Comparison of ENCODE assay signal across 10 cellular contexts in genomic region chr10:3972460-3973366, GRCh38.
DNase-seq lines count a peak whose midpoint lies in the region; ATAC-seq and TF ChIP-seq lines count a peak whose summit lies in the region.
"Had no signal": no experiment of that assay in that cellular context is flagged by ENCODE, and none has a peak within 500 bp of the region (broad histone marks: within the 10 kb centered on the region; RNA-seq: fewer than 3 reads in every experiment).

No MANE protein-coding gene starts in this region.

- no peaks in the 10 kb centered on the region for H3K79me2 ChIP-seq in SK-N-SH (ENCODE audit: insufficient read depth)

- H3K27me3 ChIP-seq in SK-N-SH (ENCODE audit: insufficient read depth) (no peaks in the 10 kb centered on the region), thoracic aorta (replicated peaks; ENCODE audit: insufficient read depth) (no peaks in the 10 kb centered on the region)

- CTCF ChIA-PET in SK-N-SH (lab: Yijun Ruan, JAX), result no interaction called here

- H3K4me1 Mint-ChIP-seq in activated T-helper 17 cell treated with anti-CD3 and anti-CD28 coated beads, Interleukin-2, amount 50 U/mL, for 72 hours, result peaks cover 40% of the 10 kb centered on the region
- peaks cover 47 to 58% of the 10 kb centered on the region in 2 donors for H3K4me1 Mint-ChIP-seq in immature natural killer cell

- no peaks in the 10 kb centered on the region for H4K20me1 ChIP-seq in SK-N-SH (ENCODE audit: insufficient read depth)

- H3K27ac Mint-ChIP-seq in activated T-helper 17 cell treated with anti-CD3 and anti-CD28 coated beads, Interleukin-2, amount 50 U/mL, for 72 hours, result peak overlapping the region; percentile 90
- H3K27ac Mint-ChIP-seq in immature natural killer cell, result peak overlapping the region; percentile 79 to 91 (median 86)

- POLR2A ChIA-PET in SK-N-SH (lab: Yijun Ruan, JAX), result no interaction called here

- no peaks in the 10 kb centered on the region for H3K9me3 ChIP-seq in SK-N-SH
- no peaks in the 10 kb centered on the region for H3K9me3 ChIP-seq in thoracic aorta

- H3K4me1 ChIP-seq in SK-N-SH (ENCODE audit: control insufficient read depth in 1 of 2, insufficient read depth in 2 of 2, low read depth in 1 of 2, low read length in 1 of 2), result no peaks in the 10 kb centered on the region
- H3K4me1 ChIP-seq in thoracic aorta (ENCODE audit: control insufficient read depth in 1 of 2, low read depth in 2 of 2), result peaks cover 12 to 16% of the 10 kb centered on the region in 2 donors

- in situ Hi-C loops in ACHN (cut with HindIII; ENCODE audit: low pct_ligation_motif_present, low pct_unique_long_range_greater_than_20kb, low sequenced_read_pairs), result no loop called here

- H3K4me3 ChIP-seq in SK-N-SH (ENCODE audit: low read depth in 2 of 2, low read length in 1 of 2), result no peak overlapping the region
- peak overlapping the region; percentile 40 for H3K4me3 ChIP-seq in thoracic aorta

- H3F3A ChIP-seq in SK-N-SH (replicated peaks; ENCODE audit: insufficient read depth), result peaks cover 4% of the 10 kb centered on the region

- H3K9me2 ChIP-seq in SK-N-SH, result no peaks in the 10 kb centered on the region

- no peak for ATAC-seq in SK-N-SH treated with all-trans-retinoic acid at 6 μM for 48 hours
- peak; percentile 81 for ATAC-seq in activated T-helper 17 cell treated with anti-CD3 and anti-CD28 coated beads, Interleukin-2, amount 50 U/mL, for 72 hours (replicated peaks)
- no peak for ATAC-seq in thoracic aorta (ENCODE audit: insufficient number of reproducible peaks, low FRiP score, low read depth)

- no peak for DNase-seq in SK-N-SH
- peak in 2 of 3 donors; percentile 22 to 28 for DNase-seq in immature natural killer cell
- no peak for DNase-seq in thoracic aorta (ENCODE audit: low spot score)
- no peak for DNase-seq in ACHN
- DNase-seq in NCI-H1694 treated with DMSO at 0.1 percent for 48 hours (lab: John Stamatoyannopoulos, UW), result no peak
- DNase-seq in NCI-H69 (lab: John Stamatoyannopoulos, UW), result no peak
- DNase-seq: 8988T, NCI-H1092 treated with DMSO at 0.1 percent for 48 hours had no signal

- H3K9ac ChIP-seq in SK-N-SH, result no peak overlapping the region

- H3K27ac ChIP-seq in SK-N-SH (ENCODE audit: low read depth in 2 of 2, low read length in 1 of 2) (peak overlapping the region in 1 of 2 experiments; percentile 17; a peak in 2 of 4 replicates), thoracic aorta (peak overlapping the region; percentile 70 to 74)

- no peaks in the 10 kb centered on the region for H3K36me3 Mint-ChIP-seq in activated T-helper 17 cell treated with anti-CD3 and anti-CD28 coated beads, Interleukin-2, amount 50 U/mL, for 72 hours (ENCODE audit: low read depth)
- peaks cover 0 to 3% (median 0%) of the 10 kb centered on the region in 3 donors for H3K36me3 Mint-ChIP-seq in immature natural killer cell

- 93% methylated on average over 5 of the region's 5 CpGs for WGBS in SK-N-SH (ENCODE audit: low lambda C conversion rate)

- no peak for TF ChIP-seq EP300 in SK-N-SH (IDR thresholded peaks at IDR 0.05; ENCODE audit: borderline replicate concordance in 1 of 2, low read depth in 1 of 2, low read length in 1 of 2)

- H3K4me2 ChIP-seq in SK-N-SH, result no peak overlapping the region

- no peaks in the 10 kb centered on the region for H3K36me3 ChIP-seq in SK-N-SH (replicated peaks in 1 of 2; ENCODE audit: control insufficient read depth in 1 of 2, insufficient read depth in 2 of 2, low read length in 1 of 2)
- H3K36me3 ChIP-seq in thoracic aorta, result no peaks in the 10 kb centered on the region

- H3K27me3 Mint-ChIP-seq in activated T-helper 17 cell treated with anti-CD3 and anti-CD28 coated beads, Interleukin-2, amount 50 U/mL, for 72 hours, result no peaks in the 10 kb centered on the region
- peaks cover 0 to 1% (median 0%) of the 10 kb centered on the region in 3 donors for H3K27me3 Mint-ChIP-seq in immature natural killer cell (ENCODE audit: low read depth in 3 of 3)

- peak overlapping the region; percentile 82 for H3K4me3 Mint-ChIP-seq in activated T-helper 17 cell treated with anti-CD3 and anti-CD28 coated beads, Interleukin-2, amount 50 U/mL, for 72 hours
- H3K4me3 Mint-ChIP-seq in immature natural killer cell, result peak overlapping the region; percentile 61 to 85 (median 83)

- TF ChIP-seq CTCF in SK-N-SH (IDR thresholded peaks at IDR 0.05) (no peak), thoracic aorta (IDR thresholded peaks at IDR 0.05) (no peak)

- H2AFZ ChIP-seq in SK-N-SH (ENCODE audit: low read depth), result peak overlapping the region; percentile 66

- TF ChIP-seq RAD21 in SK-N-SH (IDR thresholded peaks at IDR 0.05; ENCODE audit: low read length), result no peak

- peaks cover 8% of the 10 kb centered on the region for H3K9me3 Mint-ChIP-seq in activated T-helper 17 cell treated with anti-CD3 and anti-CD28 coated beads, Interleukin-2, amount 50 U/mL, for 72 hours
- H3K9me3 Mint-ChIP-seq in immature natural killer cell, result peaks cover 0 to under 1% (median 0%) of the 10 kb centered on the region in 6 donors

TF ChIP-seq in SK-N-SH, 30 proteins besides CTCF, POLR2A, EP300 and RAD21:
- TF ChIP-seq TCF12 (IDR thresholded peaks at IDR 0.05) (peak; percentile 31; the same call in 1 of the 2 replicates), SIN3A (IDR thresholded peaks at IDR 0.05; ENCODE audit: borderline replicate concordance, low read depth, low read length) (no peak), FOSL2 (IDR thresholded peaks at IDR 0.05; ENCODE audit: borderline replicate concordance, low read depth) (no peak)

TF ChIP-seq in SK-N-SH treated with all-trans-retinoic acid at 6 μM for 48 hours, 23 proteins besides CTCF, POLR2A, EP300 and RAD21:
- TF ChIP-seq ZC3H10 (CRISPR knock-in tag; IDR thresholded peaks at IDR 0.05) (no peak), SNAI2 (CRISPR knock-in tag; IDR thresholded peaks at IDR 0.05) (no peak), OSR1 (CRISPR knock-in tag; IDR thresholded peaks at IDR 0.05) (no peak), GLIS3 (CRISPR knock-in tag; IDR thresholded peaks at IDR 0.05) (no peak), ZNF70 (CRISPR knock-in tag; IDR thresholded peaks at IDR 0.05) (no peak), CSDC2 (CRISPR knock-in tag; IDR thresholded peaks at IDR 0.05) (no peak), TCF4 (CRISPR knock-in tag; IDR thresholded peaks at IDR 0.05; ENCODE audit: borderline replicate concordance) (no peak), PPARA (CRISPR knock-in tag; IDR thresholded peaks at IDR 0.05; ENCODE audit: borderline replicate concordance) (no peak), RARB (CRISPR knock-in tag; IDR thresholded peaks at IDR 0.05) (no peak)

Comparison
In these comparisons a context has a peak if more than half of its experiments do, and no peak if none do; other contexts are left out.
1. DNase-seq: peak in immature natural killer cell (2 of 3); none in SK-N-SH (single experiment), thoracic aorta (single experiment), ACHN (single experiment), NCI-H1694 treated with DMSO at 0.1 percent for 48 hours (single experiment) and NCI-H69 (single experiment).